8 cellular contexts compared by ENCODE assay signal in genomic region chr7:130560972-130561371, GRCh38.
DNase-seq lines count a peak whose midpoint lies in the region; ATAC-seq and TF ChIP-seq lines count a peak whose summit lies in the region.

No MANE protein-coding gene starts in this region.

- H3K27ac ChIP-seq in uterus = no peak overlapping the region

- CTCF ChIA-PET in GM10248 (lab: Yijun Ruan, JAX) = no interaction called here

- peak; percentile 58 for DNase-seq in A172 (ENCODE audit: low spot score)
- DNase-seq in GM10248 (ENCODE audit: extremely low spot score) = peak; percentile 60
- peak; percentile 10 for DNase-seq in NCI-H82 treated with DMSO at 0.1 percent for 48 hours (lab: John Stamatoyannopoulos, UW; ENCODE audit: unreplicated experiment)
- DNase-seq in erythroblast (lab: John Stamatoyannopoulos, UW) = peak; percentile 20 to 33
- DNase-seq in stimulated activated naive CD4-positive, alpha-beta T cell treated with Interleukin-2 at 50 U/mL for 16 hours (lab: John Stamatoyannopoulos, UW) = no peak
- no peak for DNase-seq in uterus

- no peaks in the 10 kb centered on the region for H3K27me3 ChIP-seq in uterus

- TF ChIP-seq POLR2A in erythroblast (IDR thresholded peaks at IDR 0.05; ENCODE audit: low read length) (no peak), uterus (IDR thresholded peaks at IDR 0.05) (no peak)

- intact Hi-C loops in uterus (cut with DNase I; ENCODE audit: low total_unique reads) = no loop called here

- ATAC-seq in HG02884 (IDR thresholded peaks at IDR 0.05; ENCODE audit: unreplicated experiment) (peak; percentile 72), HG03521 (IDR thresholded peaks at IDR 0.05; ENCODE audit: unreplicated experiment) (no peak)

- POLR2A ChIA-PET in GM10248 (lab: Yijun Ruan, JAX) = no interaction called here

- no peaks in the 10 kb centered on the region for H3K9me3 ChIP-seq in uterus

- no peak for TF ChIP-seq CTCF in GM10248 (IDR thresholded peaks at IDR 0.05; ENCODE audit: control extremely low read depth, extremely low read depth, low read depth, missing control alignments)
- no peak for TF ChIP-seq CTCF in uterus (IDR thresholded peaks at IDR 0.05)

- no peaks in the 10 kb centered on the region for H3K36me3 ChIP-seq in uterus

- H3K4me1 ChIP-seq in uterus = no peaks in the 10 kb centered on the region

- no peak overlapping the region for H3K4me3 ChIP-seq in uterus

Comparison
In these comparisons a context has a peak if more than half of its experiments do, and no peak if none do; other contexts are left out.
1. DNase-seq: peak in A172 (single experiment), GM10248 (single experiment), NCI-H82 treated with DMSO at 0.1 percent for 48 hours (single experiment) and erythroblast (2 of 2); none in stimulated activated naive CD4-positive, alpha-beta T cell treated with Interleukin-2 at 50 U/mL for 16 hours (single experiment) and uterus (0 of 2).